In the genomic region with DNA sequence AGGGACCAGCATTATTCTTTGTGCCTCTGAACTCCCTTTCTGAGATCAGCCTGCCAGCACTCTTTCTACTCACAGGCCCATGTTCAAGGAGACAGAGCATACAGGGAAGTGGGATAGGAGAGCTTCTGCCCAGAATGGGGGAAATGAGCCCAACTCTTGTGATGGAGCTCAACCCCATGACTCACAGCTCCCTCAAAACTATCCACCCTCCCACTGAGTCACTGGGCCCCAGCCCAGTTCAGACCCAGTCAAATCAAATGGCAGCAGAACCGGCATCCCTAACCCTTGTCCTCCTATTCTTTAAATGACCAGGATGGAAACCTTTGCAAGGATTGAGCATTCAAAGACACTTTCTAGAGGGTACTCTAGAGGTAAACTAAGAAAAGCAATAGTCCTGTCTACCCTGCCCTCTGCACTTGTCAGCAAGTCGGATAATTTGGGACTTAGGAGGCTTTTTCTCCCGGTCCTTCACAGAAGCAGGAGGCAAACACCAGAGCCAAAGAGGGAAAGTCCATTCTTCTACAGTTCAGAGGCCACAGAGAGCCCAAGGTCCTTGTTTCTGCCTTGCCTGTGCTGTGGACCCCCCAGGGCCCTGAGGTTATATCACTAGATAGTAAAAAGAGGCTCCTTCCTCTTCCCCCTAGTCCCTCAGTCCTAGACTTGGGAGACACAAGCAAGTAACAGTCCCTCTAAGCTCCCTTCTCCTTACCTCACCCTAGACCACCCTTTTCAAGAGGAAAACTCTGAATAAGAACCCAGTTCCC, we compare ENCODE assay signal across 8 cellular contexts. TPM values are rescaled to one million over a fixed set of nuclear protein-coding genes. Genes with fewer than 3 reads are reported as not detected.
DNase-seq lines count a peak whose midpoint lies in the region; ATAC-seq and TF ChIP-seq lines count a peak whose summit lies in the region.

No MANE protein-coding gene starts in this region.

- peaks cover 40% of the 10 kb centered on the region for H3F3A ChIP-seq in GM23248 (ENCODE audit: insufficient read depth)

- CTCF ChIA-PET in WTC11 (lab: Charles Lee): interaction anchor here (1.2 to 2.0 kb wide), 8 partner anchors 9 to 584 kb away, joined by 3 to 12 read pairs (median 6); partner anchors contain the start of genes PIGO and STOML2

- TF ChIP-seq CTCF in WTC11 (IDR thresholded peaks at IDR 0.05) (no peak), fibroblast of the aortic adventitia (IDR thresholded peaks at IDR 0.05; ENCODE audit: insufficient read depth, low read length) (no peak), psoas muscle (IDR thresholded peaks at IDR 0.05) (no peak)

- WGBS in GM23248 (ENCODE audit: low coverage in 1 of 2, low lambda C conversion rate in 2 of 2, missing lambda C conversion rate in 2 of 2), 2 experiments: 18 to 24% methylated on average over 3 of the region's 3 CpGs
- WGBS in psoas muscle, 3 donors: 76 to 77% (median 76%) methylated on average over 3 of the region's 3 CpGs

- H3K9me3 Mint-ChIP-seq in WTC11: no peaks in the 10 kb centered on the region

- no peaks in the 10 kb centered on the region for H3K36me3 Mint-ChIP-seq in WTC11

- H3K27ac ChIP-seq in GM23248 (peak overlapping the region; percentile 98), psoas muscle (peak overlapping the region; percentile 98)

- intact Hi-C loops in psoas muscle (cut with DNase I): loop anchor here (10.0 kb wide), 2 partner anchors 262 to 272 kb away; no protein-coding TSS in a partner anchor

- H3K4me1 Mint-ChIP-seq in WTC11: peaks cover 36% of the 10 kb centered on the region

- DNase-seq in GM23248: peak; percentile 95
- no peak for DNase-seq in WTC11 (ENCODE audit: low spot score)
- DNase-seq in fibroblast of the aortic adventitia (ENCODE audit: low read depth): peak; percentile 88
- DNase-seq in psoas muscle: peak; percentile 46 to 73
- DNase-seq in NCI-H82 (lab: John Stamatoyannopoulos, UW): no peak
- DNase-seq in COR-L47 (lab: John Stamatoyannopoulos, UW): no peak
- no peak for DNase-seq in KBM-7

- peak overlapping the region; percentile 98 for H3K4me2 ChIP-seq in GM23248 (ENCODE audit: unreplicated experiment)

- H3K4me3 ChIP-seq in GM23248 (peak overlapping the region; percentile 75), fibroblast of the aortic adventitia (ENCODE audit: low read depth, low read length) (peak overlapping the region; percentile 66), psoas muscle (no peak overlapping the region)

- H3K9me3 ChIP-seq in GM23248 (ENCODE audit: low read depth) (no peaks in the 10 kb centered on the region), psoas muscle (no peaks in the 10 kb centered on the region)

- H3K36me3 ChIP-seq in GM23248 (ENCODE audit: low read depth) (0 out of 2 replicates have a peak, but pooled peaks cover 6% of the 10 kb centered on the region), psoas muscle (ENCODE audit: insufficient read depth in 1 of 2, low read depth in 1 of 2) (peaks cover 0 to 13% of the 10 kb centered on the region in 2 donors)

- no peaks in the 10 kb centered on the region for H3K27me3 Mint-ChIP-seq in WTC11 (ENCODE audit: low read depth)

- peak overlapping the region; percentile 26 for H2AFZ ChIP-seq in GM23248

- H3K27ac Mint-ChIP-seq in WTC11: peak overlapping the region; percentile 75

- H3K4me1 ChIP-seq in GM23248 (ENCODE audit: insufficient read depth) (peaks cover 41% of the 10 kb centered on the region), psoas muscle (peaks cover 24% of the 10 kb centered on the region)

- peaks cover 53% of the 10 kb centered on the region for H3K79me2 ChIP-seq in GM23248 (ENCODE audit: insufficient read depth)

- no peaks in the 10 kb centered on the region for H3K9me2 ChIP-seq in GM23248 (ENCODE audit: insufficient read depth)

- H3K4me3 Mint-ChIP-seq in WTC11: peak overlapping the region; percentile 71

- peak overlapping the region; percentile 90 for H3K9ac ChIP-seq in GM23248

- H3K27me3 ChIP-seq in GM23248 (replicated peaks; ENCODE audit: insufficient read depth) (no peaks in the 10 kb centered on the region), psoas muscle (ENCODE audit: insufficient read depth in 3 of 3, low read length in 2 of 3) (no peaks in the 10 kb centered on the region)

- H4K20me1 ChIP-seq in GM23248 (ENCODE audit: insufficient read depth): no peaks in the 10 kb centered on the region

- POLR2A ChIA-PET in WTC11 (lab: Charles Lee): interaction anchor here (1.1 to 1.8 kb wide), 3 partner anchors 9 to 577 kb away, joined by 4 to 5 read pairs (median 5); partner anchors contain the start of genes FANCG and STOML2

- in situ Hi-C loops in GM23248 (cut with MboI) (loop anchor here (10.0 kb wide), 1 partner anchor 442 kb away; no protein-coding TSS in a partner anchor), KBM-7 (cut with MboI; ENCODE audit: low pct_unique_long_range_greater_than_20kb, low sequenced_read_pairs) (loop anchor here (25.0 kb wide), 1 partner anchor 350 kb away; no protein-coding TSS in a partner anchor)

- ATAC-seq in WTC11: no peak
- no peak for ATAC-seq in psoas muscle
- ATAC-seq in HG03469 (IDR thresholded peaks at IDR 0.05; ENCODE audit: unreplicated experiment): no peak

TF ChIP-seq in WTC11, 78 proteins besides CTCF, POLR2A, EP300 and RAD21 (continues in another document):
- TF ChIP-seq TCF7 (CRISPR knock-in tag; IDR thresholded peaks at IDR 0.05; ENCODE audit: low read depth): no peak
- TF ChIP-seq E2F1 (CRISPR knock-in tag; IDR thresholded peaks at IDR 0.05): no peak
- TF ChIP-seq ZBTB21 (CRISPR knock-in tag; IDR thresholded peaks at IDR 0.05; ENCODE audit: borderline replicate concordance): no peak
- TF ChIP-seq ZNF512 (CRISPR knock-in tag; IDR thresholded peaks at IDR 0.05; ENCODE audit: borderline replicate concordance): no peak
- TF ChIP-seq, protein P1, sequence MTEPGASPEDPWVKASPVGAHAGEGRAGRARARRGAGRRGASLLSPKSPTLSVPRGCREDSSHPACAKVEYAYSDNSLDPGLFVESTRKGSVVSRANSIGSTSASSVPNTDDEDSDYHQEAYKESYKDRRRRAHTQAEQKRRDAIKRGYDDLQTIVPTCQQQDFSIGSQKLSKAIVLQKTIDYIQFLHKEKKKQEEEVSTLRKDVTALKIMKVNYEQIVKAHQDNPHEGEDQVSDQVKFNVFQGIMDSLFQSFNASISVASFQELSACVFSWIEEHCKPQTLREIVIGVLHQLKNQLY (CRISPR knock-in tag; IDR thresholded peaks at IDR 0.05): no peak
- no peak for TF ChIP-seq SMAD4 (CRISPR knock-in tag; IDR thresholded peaks at IDR 0.05)

RNA-seq across cellular contexts. Expression of gene ATOSB, which starts 3.2 kb away (rescaled TPM):
- 44.3 and 50.4 TPM in 2 replicates for total RNA-seq in GM23248 (2014; rRNA removed; shearing (Covaris generic))
- polyA plus RNA-seq in GM23248 (2016; fragmentation: Nextera tagmentation; extraction: Ambion mirVana) (29.4 and 30.5 TPM in 2 replicates), psoas muscle (10 to 100 TPM in 2 of 3 donors, 1 to 10 TPM in 1; 9.1 to 27.6 (median 17.0) TPM)
- total RNA-seq in WTC11 (2021) (4.7 to 8.7 TPM (median 5.4 TPM) in 3 replicates), fibroblast of the aortic adventitia (ENCODE audit: low replicate concordance) (14.1 and 22.1 TPM in 2 replicates), psoas muscle (10 to 100 TPM in 3 of 4 donors, 1 to 10 TPM in 1; 10.0 to 17.1 (median 15.1) TPM)

RNA-seq across cellular contexts. Expression of gene STOML2, which starts 9.5 kb away (rescaled TPM):
- 101 and 124 TPM in 2 replicates for total RNA-seq in GM23248 (2014; rRNA removed; shearing (Covaris generic))
- 120 and 129 TPM in 2 replicates for polyA plus RNA-seq in GM23248 (2016; fragmentation: Nextera tagmentation; extraction: Ambion mirVana)
- 208 to 214 TPM (median 210 TPM) in 3 replicates for total RNA-seq in WTC11 (2021)
- 65.3 and 109 TPM in 2 replicates for total RNA-seq in fibroblast of the aortic adventitia (ENCODE audit: low replicate concordance)
- total RNA-seq in psoas muscle: 100 to 1,000 TPM in 3 of 4 donors, 10 to 100 TPM in 1; 98.6 to 138 (median 121) TPM
- polyA plus RNA-seq in psoas muscle: 100 to 1,000 TPM; 141 to 228 (median 173) TPM

RNA-seq across cellular contexts. Expression of gene PIGO, which starts 16.0 kb away (rescaled TPM):
- 16.4 and 17.4 TPM in 2 replicates for total RNA-seq in GM23248 (2014; rRNA removed; shearing (Covaris generic))
- 18.6 and 19.5 TPM in 2 replicates for polyA plus RNA-seq in GM23248 (2016; fragmentation: Nextera tagmentation; extraction: Ambion mirVana)
- 23.8 to 33.3 TPM (median 31.3 TPM) in 3 replicates for total RNA-seq in WTC11 (2021)
- 8.9 and 12.1 TPM in 2 replicates for total RNA-seq in fibroblast of the aortic adventitia (ENCODE audit: low replicate concordance)
- 10 to 100 TPM in 1 of 4 donors, 1 to 10 TPM in 3; 6.8 to 11.3 (median 8.6) TPM for total RNA-seq in psoas muscle
- 10 to 100 TPM in 1 of 3 donors, 1 to 10 TPM in 2; 6.2 to 11.6 (median 8.1) TPM for polyA plus RNA-seq in psoas muscle

RNA-seq across cellular contexts. Expression of gene FANCG, which starts 32.7 kb away (rescaled TPM):
- total RNA-seq in GM23248 (2014; rRNA removed; shearing (Covaris generic)): 11.5 and 20.0 TPM in 2 replicates
- polyA plus RNA-seq in GM23248 (2016; fragmentation: Nextera tagmentation; extraction: Ambion mirVana) (15.3 and 15.8 TPM in 2 replicates), psoas muscle (1 to 10 TPM; 1.6 to 4.5 (median 4.2) TPM)
- total RNA-seq in WTC11 (2021) (80.9 to 108 TPM (median 89.1 TPM) in 3 replicates), fibroblast of the aortic adventitia (ENCODE audit: low replicate concordance) (16.2 and 32.2 TPM in 2 replicates), psoas muscle (1 to 10 TPM; 2.9 to 6.0 (median 3.7) TPM)

RNA-seq across cellular contexts. Expression of gene VCP, which starts 40.0 kb away (rescaled TPM):
- total RNA-seq in GM23248 (2014; rRNA removed; shearing (Covaris generic)): 295 and 329 TPM in 2 replicates
- polyA plus RNA-seq in GM23248 (2016; fragmentation: Nextera tagmentation; extraction: Ambion mirVana) (252 and 255 TPM in 2 replicates), psoas muscle (100 to 1,000 TPM; 237 to 412 (median 384) TPM)
- total RNA-seq in WTC11 (2021) (305 to 386 TPM (median 329 TPM) in 3 replicates), fibroblast of the aortic adventitia (ENCODE audit: low replicate concordance) (203 and 210 TPM in 2 replicates), psoas muscle (100 to 1,000 TPM; 362 to 491 (median 403) TPM)

Comparison
In these comparisons a context has a peak if more than half of its experiments do, and no peak if none do; other contexts are left out.
1. DNase-seq: peak in GM23248 (single experiment), fibroblast of the aortic adventitia (single experiment) and psoas muscle (2 of 2); none in WTC11 (single experiment), NCI-H82 (single experiment), COR-L47 (single experiment) and KBM-7 (single experiment).